In genomic region chr3:150738688-150739087, GRCh38 we compare ENCODE assay signal across 12 cellular contexts. TPM values are rescaled to one million over a fixed set of nuclear protein-coding genes. Genes with fewer than 3 reads are reported as not detected.
DNase-seq lines count a peak whose midpoint lies in the region; ATAC-seq, FAIRE-seq and TF ChIP-seq lines count a peak whose summit lies in the region.
"Had no signal": no experiment of that assay in that cellular context is flagged by ENCODE, and none has a peak within 500 bp of the region (broad histone marks: within the 10 kb centered on the region; RNA-seq: fewer than 3 reads in every experiment).

No MANE protein-coding gene starts in this region.

- DNase-seq in GM23248 (no peak), keratinocyte (ENCODE audit: low read depth, low spot score) (no peak), omental fat pad (ENCODE audit: low spot score) (no peak), epidermal melanocyte (ENCODE audit: insufficient read length, low spot score) (no peak), KBM-7 (no peak)
- DNase-seq in activated CD4-positive, alpha-beta memory T cell treated with anti-CD3 and anti-CD28 coated beads, Interleukin-2, amount 10 ng/mL, durations not matched to agents 7 days and 5 days: no peak
- DNase-seq: right cardiac atrium had no signal

- H3K79me2 ChIP-seq in ACC112 (ENCODE audit: control insufficient read depth, insufficient read depth, low read length, unreplicated experiment) (peaks cover 23% of the 10 kb centered on the region), GM23248 (ENCODE audit: insufficient read depth) (peaks cover 52% of the 10 kb centered on the region), keratinocyte (ENCODE audit: control insufficient read depth, insufficient read depth, low read length) (peaks cover 27% of the 10 kb centered on the region)

- TF ChIP-seq CTCF in keratinocyte (optimal IDR thresholded peaks at IDR 0.05 in 1 of 3, IDR thresholded peaks at IDR 0.05 in 1 of 3, conservative IDR thresholded peaks at IDR 0.05 in 1 of 3; ENCODE audit: extremely low read depth in 1 of 3, insufficient read depth in 2 of 3, low read length in 3 of 3): no peak
- TF ChIP-seq CTCF in omental fat pad (IDR thresholded peaks at IDR 0.05): no peak

- ATAC-seq in omental fat pad (ENCODE audit: low FRiP score) (no peak), GM18870 (IDR thresholded peaks at IDR 0.05; ENCODE audit: unreplicated experiment) (no peak)

- H2AFZ ChIP-seq in ACC112 (ENCODE audit: low read length, unreplicated experiment) (no peak overlapping the region), GM23248 (no peak overlapping the region), keratinocyte (ENCODE audit: control insufficient read depth, low read length) (no peak overlapping the region)

- dilution Hi-C loops in keratinocyte (cut with MboI; ENCODE audit: extremely low pct_ligation_motif_present, low sequenced_read_pairs): no loop called here

- no peak overlapping the region for H3K4me2 ChIP-seq in GM23248 (ENCODE audit: unreplicated experiment)
- H3K4me2 ChIP-seq in keratinocyte (ENCODE audit: control insufficient read depth, extremely low read depth, insufficient read depth, low read depth, low read length): peak overlapping the region; percentile 44

- H3K4me3 Mint-ChIP-seq in activated CD4-positive, alpha-beta memory T cell treated with anti-CD3 and anti-CD28 coated beads, Interleukin-2, amount 10 ng/mL, durations not matched to agents 7 days and 5 days: no peak overlapping the region

- peak overlapping the region; percentile 78 for H3K27ac ChIP-seq in ACC112 (ENCODE audit: low read depth, low read length)
- H3K27ac ChIP-seq in GM23248: peak overlapping the region; percentile 39; the same call in 1 of the 2 replicates
- H3K27ac ChIP-seq in keratinocyte (ENCODE audit: control insufficient read depth, insufficient read depth, low read length): peak overlapping the region; percentile 70
- H3K27ac ChIP-seq: SJSA1 had no signal

- H3K36me3 ChIP-seq in ACC112 (ENCODE audit: insufficient read depth, low read length) (0 out of 2 replicates have a peak, but pooled peaks cover 4% of the 10 kb centered on the region), GM23248 (ENCODE audit: low read depth) (peaks cover 22% of the 10 kb centered on the region; the same call in 1 of the 2 replicates), keratinocyte (ENCODE audit: control insufficient read depth in 2 of 2, extremely low read depth in 1 of 2, insufficient read depth in 2 of 2, low read length in 2 of 2) (peaks cover 12 to 14% of the 10 kb centered on the region in 2 experiments)

- H3K9ac ChIP-seq in GM23248 (no peak overlapping the region), keratinocyte (ENCODE audit: control insufficient read depth, extremely low read depth, insufficient read depth, low read length) (peak overlapping the region; percentile 11)

- H3K4me3 ChIP-seq in ACC112 (ENCODE audit: low read depth, low read length) (no peak overlapping the region), GM23248 (no peak overlapping the region), keratinocyte (ENCODE audit: control insufficient read depth in 2 of 3, extremely low read depth in 1 of 3, insufficient read depth in 2 of 3, low read depth in 1 of 3, low read length in 3 of 3) (no peak overlapping the region)
- H3K4me3 ChIP-seq: lung, SJSA1 had no signal

- H3F3A ChIP-seq in GM23248 (ENCODE audit: insufficient read depth): peaks cover 22% of the 10 kb centered on the region

- H3K36me3 Mint-ChIP-seq in activated CD4-positive, alpha-beta memory T cell treated with anti-CD3 and anti-CD28 coated beads, Interleukin-2, amount 10 ng/mL, durations not matched to agents 7 days and 5 days (ENCODE audit: low read depth): peaks cover 31% of the 10 kb centered on the region

- H4K20me1 ChIP-seq in GM23248 (ENCODE audit: insufficient read depth): peaks cover 16% of the 10 kb centered on the region
- no peaks in the 10 kb centered on the region for H4K20me1 ChIP-seq in keratinocyte (ENCODE audit: control insufficient read depth, extremely low read depth, insufficient read depth, low read length)

- FAIRE-seq in keratinocyte (lab: Jason Lieb, UNC): no peak

- H3K27me3 Mint-ChIP-seq in activated CD4-positive, alpha-beta memory T cell treated with anti-CD3 and anti-CD28 coated beads, Interleukin-2, amount 10 ng/mL, durations not matched to agents 7 days and 5 days: no peaks in the 10 kb centered on the region

- peaks cover 66% of the 10 kb centered on the region for H3K4me1 Mint-ChIP-seq in activated CD4-positive, alpha-beta memory T cell treated with anti-CD3 and anti-CD28 coated beads, Interleukin-2, amount 10 ng/mL, durations not matched to agents 7 days and 5 days

- peak overlapping the region; percentile 44 for H3K27ac Mint-ChIP-seq in activated CD4-positive, alpha-beta memory T cell treated with anti-CD3 and anti-CD28 coated beads, Interleukin-2, amount 10 ng/mL, durations not matched to agents 7 days and 5 days

- POLR2A ChIA-PET in activated CD4-positive, alpha-beta memory T cell treated with anti-CD3 and anti-CD28 coated beads, Interleukin-2, amount 10 ng/mL, durations not matched to agents 7 days and 5 days (lab: Charles Lee): interaction anchor here (0.8 to 1.6 kb wide), 5 partner anchors 17 to 330 kb away, joined by 3 to 39 read pairs (median 4); partner anchors contain the start of genes ERICH6, SIAH2 and TSC22D2

- H3K9me1 ChIP-seq in keratinocyte (ENCODE audit: control insufficient read depth, extremely low read depth, insufficient read depth, low read length): no peaks in the 10 kb centered on the region

- no peaks in the 10 kb centered on the region for H3K9me3 Mint-ChIP-seq in activated CD4-positive, alpha-beta memory T cell treated with anti-CD3 and anti-CD28 coated beads, Interleukin-2, amount 10 ng/mL, durations not matched to agents 7 days and 5 days

- H3K9me2 ChIP-seq in GM23248 (ENCODE audit: insufficient read depth): no peaks in the 10 kb centered on the region

- 66 to 79% methylated on average over 4 of the region's 4 CpGs for WGBS in GM23248 (ENCODE audit: low coverage in 1 of 2, low lambda C conversion rate in 2 of 2, missing lambda C conversion rate in 2 of 2), 2 experiments

- H3K4me1 ChIP-seq in ACC112 (ENCODE audit: control insufficient read depth, insufficient read depth, low read length, unreplicated experiment) (peaks cover 31% of the 10 kb centered on the region), GM23248 (ENCODE audit: insufficient read depth) (peaks cover 21% of the 10 kb centered on the region), keratinocyte (ENCODE audit: control insufficient read depth, extremely low read depth, insufficient read depth, low read length) (peaks cover 53% of the 10 kb centered on the region)

- H3K9me3 ChIP-seq in GM23248 (ENCODE audit: low read depth): no peaks in the 10 kb centered on the region
- H3K9me3 ChIP-seq in keratinocyte (ENCODE audit: control insufficient read depth, low read depth, low read length): no peaks in the 10 kb centered on the region
- H3K9me3 ChIP-seq: SJSA1 had no signal

- CTCF ChIA-PET in activated CD4-positive, alpha-beta memory T cell treated with anti-CD3 and anti-CD28 coated beads, Interleukin-2, amount 10 ng/mL, durations not matched to agents 7 days and 5 days (lab: Charles Lee): interaction anchor here (1.4 kb wide), 1 partner anchor 24 kb away, joined by 4 read pairs; the partner anchor contains the start of gene SIAH2

- in situ Hi-C loops in GM23248 (cut with MboI) (no loop called here), KBM-7 (cut with MboI; ENCODE audit: low pct_unique_long_range_greater_than_20kb, low sequenced_read_pairs) (no loop called here)

- H3K27me3 ChIP-seq in ACC112 (ENCODE audit: insufficient read depth, low read length): no peaks in the 10 kb centered on the region
- H3K27me3 ChIP-seq in GM23248 (replicated peaks; ENCODE audit: insufficient read depth): no peaks in the 10 kb centered on the region
- no peaks in the 10 kb centered on the region for H3K27me3 ChIP-seq in keratinocyte (ENCODE audit: control insufficient read depth, extremely low read depth, insufficient read depth, low read length)
- H3K27me3 ChIP-seq: SJSA1 had no signal

RNA-seq across cellular contexts. Expression of gene SIAH2, which starts 24.3 kb away (rescaled TPM):
- total RNA-seq in GM23248 (2014; rRNA removed; shearing (Covaris generic)): 37.4 and 84.7 TPM in 2 replicates
- polyA plus RNA-seq in GM23248 (2016; fragmentation: Nextera tagmentation; extraction: Ambion mirVana) (27.2 and 29.3 TPM in 2 replicates), keratinocyte (32.5 to 65.7 TPM (median 44.8 TPM) in 3 replicates)
- total RNA-seq in activated CD4-positive, alpha-beta memory T cell treated with anti-CD3 and anti-CD28 coated beads, Interleukin-2, amount 10 ng/mL, durations not matched to agents 7 days and 5 days: 10 to 100 TPM; 42.5 to 44.9 TPM
- polyA plus RNA-seq in keratinocyte (2011; ENCODE audit: low read depth): 12.0 TPM
- 51.5 and 97.0 TPM in 2 replicates for polyA plus RNA-seq in keratinocyte (2011; cell fraction: cytosol; rRNA removed)
- polyA plus RNA-seq in keratinocyte (2011; cell fraction: nucleus; rRNA removed): 42.4 and 77.3 TPM in 2 replicates
- polyA plus RNA-seq in keratinocyte (2012; ENCODE audit: low replicate concordance): 24.0 and 37.9 TPM in 2 replicates
- polyA minus RNA-seq in keratinocyte: 80.2 to 214 TPM (median 148 TPM) in 3 replicates
- 47.4 TPM for polyA minus RNA-seq in keratinocyte (2011; cell fraction: cytosol; rRNA and poly(A)+ RNA removed)
- 24.1 and 25.4 TPM in 2 replicates for polyA minus RNA-seq in keratinocyte (2011; cell fraction: nucleus; rRNA and poly(A)+ RNA removed)
- total RNA-seq in omental fat pad: 10 to 100 TPM; 30.6 to 45.3 (median 32.1) TPM

RNA-seq across cellular contexts. Expression of gene ERICH6, which starts 35.0 kb away (rescaled TPM):
- not detected in 2 replicates for total RNA-seq in GM23248 (2014; rRNA removed; shearing (Covaris generic))
- polyA plus RNA-seq in GM23248 (2016; fragmentation: Nextera tagmentation; extraction: Ambion mirVana) (0.13 TPM in 1 of 2 replicates, not detected in the other), keratinocyte (0.03 TPM in 2 of 3 replicates, not detected in the other)
- under 1 TPM; 0.38 to 0.81 TPM for total RNA-seq in activated CD4-positive, alpha-beta memory T cell treated with anti-CD3 and anti-CD28 coated beads, Interleukin-2, amount 10 ng/mL, durations not matched to agents 7 days and 5 days
- polyA plus RNA-seq in keratinocyte (2011; ENCODE audit: low read depth): not detected
- not detected in 2 replicates for polyA plus RNA-seq in keratinocyte (2011; cell fraction: cytosol; rRNA removed)
- polyA plus RNA-seq in keratinocyte (2011; cell fraction: nucleus; rRNA removed): 0.06 TPM in 1 of 2 replicates, not detected in the other
- polyA plus RNA-seq in keratinocyte (2012; ENCODE audit: low replicate concordance): not detected in 2 replicates
- polyA minus RNA-seq in keratinocyte: not detected in 3 replicates
- polyA minus RNA-seq in keratinocyte (2011; cell fraction: cytosol; rRNA and poly(A)+ RNA removed): not detected
- polyA minus RNA-seq in keratinocyte (2011; cell fraction: nucleus; rRNA and poly(A)+ RNA removed): not detected in 2 replicates
- not detected for total RNA-seq in omental fat pad
- total RNA-seq: glomerular endothelial cell, SJSA1 had no signal
- polyA plus RNA-seq: lung, right cardiac atrium had no signal
